18 cellular contexts compared by ENCODE assay signal in the genomic region with DNA sequence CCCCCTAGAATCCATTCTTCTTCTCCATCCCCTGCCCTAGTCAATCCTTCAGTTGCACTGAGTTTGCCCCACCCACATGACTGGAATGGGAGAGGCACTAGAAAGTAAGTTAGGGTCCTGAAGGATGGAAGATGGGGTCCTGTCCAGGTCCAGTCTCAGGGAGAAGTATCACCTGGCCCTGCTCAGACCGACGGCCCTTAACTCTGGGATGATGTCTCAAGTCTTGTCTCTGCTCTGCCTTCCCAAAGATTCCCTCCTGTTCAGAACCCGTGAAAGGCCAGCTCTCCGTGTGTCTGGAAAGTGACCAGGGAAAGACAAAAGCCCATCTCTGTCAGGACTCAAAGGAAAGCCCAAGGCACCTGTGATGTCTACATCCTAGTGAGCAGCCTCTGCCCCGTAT.
"Had no signal": no experiment of that assay in that cellular context is flagged by ENCODE, and none has a peak within 500 bp of the region (broad histone marks: within the 10 kb centered on the region; RNA-seq: fewer than 3 reads in every experiment).

No MANE protein-coding gene starts in this region.

- H3K27ac Mint-ChIP-seq: naive thymus-derived CD8-positive, alpha-beta T cell; progenitor cell of endocrine pancreas had no signal

- ATAC-seq: esophagus mucosa; heart right ventricle; mucosa of descending colon; naive thymus-derived CD8-positive, alpha-beta T cell; right cardiac atrium had no signal

- H3K27ac ChIP-seq: dorsolateral prefrontal cortex, heart right ventricle, ovary, suprapubic skin, tibial nerve had no signal

- DNase-seq: cortex of kidney; dorsolateral prefrontal cortex; effector CD8-positive, alpha-beta T cell; heart right ventricle; hypothalamus; kidney glomerular epithelial cell; mucosa of descending colon; naive thymus-derived CD8-positive, alpha-beta T cell; ovary; right cardiac atrium; small intestine; stimulated activated CD4-positive, alpha-beta T cell treated with anti-CD3 and anti-CD28 coated beads, Interleukin-2, amount 100 ng/mL, for 48 hours; stimulated activated naive CD4-positive, alpha-beta T cell treated with Interleukin-2 at 50 U/mL for 16 hours had no signal

- H3K36me3 ChIP-seq: heart right ventricle, ovary, suprapubic skin, tibial nerve had no signal

- H3K4me1 Mint-ChIP-seq: neural crest cell had no signal

- H3K4me3 Mint-ChIP-seq: naive thymus-derived CD8-positive, alpha-beta T cell; neural crest cell had no signal

- H3K27me3 ChIP-seq: dorsolateral prefrontal cortex, ovary, suprapubic skin, tibial nerve had no signal

- H3K4me3 ChIP-seq: dorsolateral prefrontal cortex, heart right ventricle, mucosa of descending colon, ovary, suprapubic skin, tibial nerve had no signal

- H3K4me1 ChIP-seq: heart right ventricle, suprapubic skin, tibial nerve had no signal

- H3K9me3 ChIP-seq: mucosa of descending colon, ovary, suprapubic skin had no signal
